In genomic region chr2:1815053-1815452, GRCh38 we compare ENCODE assay signal across 17 cellular contexts.
DNase-seq lines count a peak whose midpoint lies in the region; ATAC-seq and TF ChIP-seq lines count a peak whose summit lies in the region.
"Had no signal": no experiment of that assay in that cellular context is flagged by ENCODE, and none has a peak within 500 bp of the region (broad histone marks: within the 10 kb centered on the region; RNA-seq: fewer than 3 reads in every experiment).

No MANE protein-coding gene starts in this region.

- no peak for TF ChIP-seq CTCF in Panc1 (IDR thresholded peaks at IDR 0.05)
- TF ChIP-seq CTCF in gastroesophageal sphincter (IDR thresholded peaks at IDR 0.05): no peak

- POLR2A ChIA-PET in Panc1 (lab: Charles Lee): no interaction called here

- H3K27ac ChIP-seq in Panc1 (ENCODE audit: low read length) (peak overlapping the region; percentile 8; the same call in 1 of the 2 replicates), gastroesophageal sphincter (peak overlapping the region in 3 of 4 donors; percentile 52 to 98 (median 96)), rectal smooth muscle tissue (ENCODE audit: low read depth, low read length) (peak overlapping the region; percentile 8)
- H3K27ac ChIP-seq in effector memory CD4-positive, alpha-beta T cell (ENCODE audit: insufficient read depth, low read length, poor library complexity, severe bottlenecking): no peak overlapping the region
- H3K27ac ChIP-seq: KMS-11 had no signal

- no peak for TF ChIP-seq EP300 in gastroesophageal sphincter (IDR thresholded peaks at IDR 0.05)

- H3K4me1 ChIP-seq in Panc1 (ENCODE audit: control insufficient read depth, insufficient read depth, low read length) (peaks cover 12% of the 10 kb centered on the region), gastroesophageal sphincter (peaks cover 4 to 34% (median 12%) of the 10 kb centered on the region in 3 donors), rectal smooth muscle tissue (ENCODE audit: control insufficient read depth, insufficient read depth, low read length) (peaks cover 14% of the 10 kb centered on the region), HAP-1 (no peaks in the 10 kb centered on the region)
- no peaks in the 10 kb centered on the region for H3K4me1 ChIP-seq in effector memory CD4-positive, alpha-beta T cell (ENCODE audit: control insufficient read depth, insufficient read depth, low read length, poor library complexity, severe bottlenecking)

- no peak overlapping the region for H3K27ac Mint-ChIP-seq in stimulated activated memory B cell treated with anti-CD40 and anti-IgM and Interleukin-4, amounts not matched to agents 10 μg/mL and 1 μg/mL and 100 μg/mL, for 72 hours
- H3K27ac Mint-ChIP-seq: B cell had no signal

- in situ Hi-C loops in Panc1 (cut with HindIII; ENCODE audit: low pct_unique_long_range_greater_than_20kb, low sequenced_read_pairs) (no loop called here), HAP-1 (cut with MboI; ENCODE audit: low sequenced_read_pairs) (no loop called here)

- no peak for TF ChIP-seq POLR2A in gastroesophageal sphincter (IDR thresholded peaks at IDR 0.05)

- intact Hi-C loops in Panc1 (cut with micrococcal nuclease; ENCODE audit: unreplicated experiment): no loop called here

- H3K9me3 ChIP-seq in Panc1 (ENCODE audit: control insufficient read depth, insufficient read depth, low read depth, low read length) (no peaks in the 10 kb centered on the region), gastroesophageal sphincter (no peaks in the 10 kb centered on the region), HAP-1 (no peaks in the 10 kb centered on the region)
- H3K9me3 ChIP-seq in effector memory CD4-positive, alpha-beta T cell (ENCODE audit: control insufficient read depth, low read length): no peaks in the 10 kb centered on the region

- no peaks in the 10 kb centered on the region for H3K36me3 Mint-ChIP-seq in stimulated activated memory B cell treated with anti-CD40 and anti-IgM and Interleukin-4, amounts not matched to agents 10 μg/mL and 1 μg/mL and 100 μg/mL, for 72 hours
- H3K36me3 Mint-ChIP-seq: IgD-negative memory B cell had no signal

- no peak overlapping the region for H3K4me3 Mint-ChIP-seq in stimulated activated memory B cell treated with anti-CD40 and anti-IgM and Interleukin-4, amounts not matched to agents 10 μg/mL and 1 μg/mL and 100 μg/mL, for 72 hours
- H3K4me3 Mint-ChIP-seq: B cell, IgD-negative memory B cell had no signal

- H3K36me3 ChIP-seq in Panc1 (ENCODE audit: control insufficient read depth, insufficient read depth, low read length) (no peaks in the 10 kb centered on the region), gastroesophageal sphincter (no peaks in the 10 kb centered on the region), rectal smooth muscle tissue (ENCODE audit: control insufficient read depth, insufficient read depth, low read length) (no peaks in the 10 kb centered on the region), HAP-1 (replicated peaks) (no peaks in the 10 kb centered on the region)
- no peaks in the 10 kb centered on the region for H3K36me3 ChIP-seq in effector memory CD4-positive, alpha-beta T cell (ENCODE audit: control insufficient read depth, insufficient read depth, low read length)

- BruUV-seq in Panc1 (replicated peaks; lab: Mats Ljungman, UMichigan): no TSS peak

- CTCF ChIA-PET in Panc1 (lab: Charles Lee): no interaction called here

- no peak overlapping the region for H3K4me3 ChIP-seq in Panc1 (ENCODE audit: low read depth in 2 of 2, low read length in 2 of 2)
- H3K4me3 ChIP-seq in gastroesophageal sphincter: no peak overlapping the region
- H3K4me3 ChIP-seq in rectal smooth muscle tissue (ENCODE audit: low read length): no peak overlapping the region
- no peak overlapping the region for H3K4me3 ChIP-seq in effector memory CD4-positive, alpha-beta T cell (ENCODE audit: insufficient read depth, low read depth, low read length, poor library complexity, severe bottlenecking)
- H3K4me3 ChIP-seq in HAP-1: no peak overlapping the region

- H3K4me1 Mint-ChIP-seq in stimulated activated memory B cell treated with anti-CD40 and anti-IgM and Interleukin-4, amounts not matched to agents 10 μg/mL and 1 μg/mL and 100 μg/mL, for 72 hours: peaks cover 8% of the 10 kb centered on the region
- H3K4me1 Mint-ChIP-seq: IgD-negative memory B cell had no signal

- no peak overlapping the region for H3K9ac ChIP-seq in rectal smooth muscle tissue (ENCODE audit: low read length)
- H3K9ac ChIP-seq: KMS-11 had no signal

- H3K27me3 ChIP-seq in Panc1 (ENCODE audit: control insufficient read depth, insufficient read depth, low read length) (no peaks in the 10 kb centered on the region), gastroesophageal sphincter (no peaks in the 10 kb centered on the region), rectal smooth muscle tissue (ENCODE audit: control insufficient read depth, insufficient read depth, low read length) (no peaks in the 10 kb centered on the region), HAP-1 (ENCODE audit: low read depth) (no peaks in the 10 kb centered on the region)
- no peaks in the 10 kb centered on the region for H3K27me3 ChIP-seq in effector memory CD4-positive, alpha-beta T cell (replicated peaks; ENCODE audit: control insufficient read depth, insufficient read depth, low read length, poor library complexity, severe bottlenecking)

- WGBS in gastroesophageal sphincter (ENCODE audit: low coverage in 1 of 2), 2 donors: 86% methylated on average over 1 of the region's 10 CpGs; no CpG with 5 or more reads in 1 of the 2 donors

- DNase-seq in Panc1 (ENCODE audit: low read depth, low spot score): no peak
- no peak for DNase-seq in effector memory CD4-positive, alpha-beta T cell
- no peak for DNase-seq in activated naive CD4-positive, alpha-beta T cell treated with Interleukin-2 at 50 U/mL for 16 hours
- no peak for DNase-seq in HAP-1 (ENCODE audit: low spot score in 2 of 2)
- DNase-seq: Calu3, GF-D8, NCI-H1092 treated with DMSO at 0.1 percent for 48 hours, NCI-H1436, NCI-H187, NCI-H524 treated with DMSO at 0.1 percent for 48 hours, NCI-H774 had no signal

- no peak for ATAC-seq in Panc1
- no peak for ATAC-seq in gastroesophageal sphincter
- no peak for ATAC-seq in stimulated activated memory B cell treated with anti-CD40 and anti-IgM and Interleukin-4, amounts not matched to agents 10 μg/mL and 1 μg/mL and 100 μg/mL, for 72 hours

- H3K9me3 Mint-ChIP-seq in stimulated activated memory B cell treated with anti-CD40 and anti-IgM and Interleukin-4, amounts not matched to agents 10 μg/mL and 1 μg/mL and 100 μg/mL, for 72 hours: no peaks in the 10 kb centered on the region
- H3K9me3 Mint-ChIP-seq: IgD-negative memory B cell had no signal

- H3K27me3 Mint-ChIP-seq in stimulated activated memory B cell treated with anti-CD40 and anti-IgM and Interleukin-4, amounts not matched to agents 10 μg/mL and 1 μg/mL and 100 μg/mL, for 72 hours: peaks cover 30% of the 10 kb centered on the region
